10 cellular contexts compared by ENCODE assay signal in the genomic region with DNA sequence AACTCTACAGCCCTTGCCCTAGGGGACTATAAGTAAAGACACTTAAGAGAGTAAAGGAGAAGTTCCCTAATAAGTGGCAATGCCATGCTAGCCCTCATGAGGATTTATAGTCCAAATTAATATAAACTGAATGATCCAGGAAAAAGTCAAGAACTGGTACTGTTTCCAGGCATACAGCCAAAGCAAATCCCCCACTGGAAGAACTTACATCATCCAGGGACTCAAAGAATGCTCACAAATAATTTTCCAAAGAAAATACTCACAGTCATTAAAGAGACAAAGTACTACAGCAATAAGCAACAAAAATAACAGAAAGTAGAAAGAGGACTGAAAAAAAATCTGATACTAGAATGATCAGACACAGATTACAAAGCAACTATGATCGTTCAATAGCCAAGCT.
DNase-seq lines count a peak whose midpoint lies in the region; ATAC-seq, FAIRE-seq and TF ChIP-seq lines count a peak whose summit lies in the region.
"Had no signal": no experiment of that assay in that cellular context is flagged by ENCODE, and none has a peak within 500 bp of the region (broad histone marks: within the 10 kb centered on the region; RNA-seq: fewer than 3 reads in every experiment).

No MANE protein-coding gene starts in this region.

- H3K27ac ChIP-seq in pancreas (no peak overlapping the region), RWPE1 (no peak overlapping the region), uterus (peak overlapping the region in 1 of 2 donors; percentile 25)

- peak; percentile 63 for DNase-seq in Daoy (ENCODE audit: low read depth)
- DNase-seq in fibroblast of the conjunctiva (ENCODE audit: low read depth) = peak; percentile 69
- no peak for DNase-seq in pancreas
- no peak for DNase-seq in RWPE1 (ENCODE audit: low spot score)
- DNase-seq in uterus = no peak
- no peak for DNase-seq in D721Med (ENCODE audit: insufficient read length, low spot score)
- DNase-seq: activated B cell treated with CpG ODN at 0.5 μM for 24 hours had no signal

- H3K4me3 ChIP-seq in pancreas (no peak overlapping the region), uterus (no peak overlapping the region)
- H3K4me3 ChIP-seq: K562 had no signal

- H3K4me1 ChIP-seq in pancreas = peaks cover 0 to 3% (median 0%) of the 10 kb centered on the region in 3 donors
- peaks cover 0 to 4% of the 10 kb centered on the region in 2 donors for H3K4me1 ChIP-seq in uterus

- FAIRE-seq in pancreas (lab: Jason Lieb, UNC) (no peak), D721Med (lab: Jason Lieb, UNC) (no peak)
- FAIRE-seq: K562 had no signal

- CTCF ChIA-PET in RWPE1 (lab: Yijun Ruan, JAX) = no interaction called here

- POLR2A ChIA-PET in RWPE1 (lab: Yijun Ruan, JAX; ENCODE audit: low non-redundant PET) = no interaction called here

- intact Hi-C loops in pancreas (cut with DNase I) = no loop called here
- intact Hi-C loops in uterus (cut with DNase I; ENCODE audit: low total_unique reads) = no loop called here

- H3K36me3 ChIP-seq in pancreas = no peaks in the 10 kb centered on the region
- no peaks in the 10 kb centered on the region for H3K36me3 ChIP-seq in uterus

- ATAC-seq in SK-N-SH treated with all-trans-retinoic acid at 6 μM for 48 hours (peak; percentile 80), pancreas (peak in 3 of 4 donors; percentile 36 to 60 (median 55)), HG02870 (IDR thresholded peaks at IDR 0.05; ENCODE audit: unreplicated experiment) (no peak)
- ATAC-seq: K562 had no signal

- 28 to 39% methylated on average over 1 of the region's 1 CpG for WGBS in pancreas, 2 donors

- H3K9me3 ChIP-seq in pancreas (peaks cover 0 to 4% (median 0%) of the 10 kb centered on the region in 4 donors), uterus (no peaks in the 10 kb centered on the region)

- TF ChIP-seq POLR2A in uterus (IDR thresholded peaks at IDR 0.05) = no peak

- TF ChIP-seq CTCF in pancreas (IDR thresholded peaks at IDR 0.05) = no peak
- no peak for TF ChIP-seq CTCF in RWPE1 (conservative IDR thresholded peaks at IDR 0.05; ENCODE audit: low read depth)
- no peak for TF ChIP-seq CTCF in uterus (IDR thresholded peaks at IDR 0.05)
- no peak for TF ChIP-seq CTCF in D721Med (IDR thresholded peaks at IDR 0.05; ENCODE audit: insufficient read depth, missing control alignments)

- H3K27me3 ChIP-seq in pancreas = no peaks in the 10 kb centered on the region
- no peaks in the 10 kb centered on the region for H3K27me3 ChIP-seq in uterus

TF ChIP-seq in SK-N-SH treated with all-trans-retinoic acid at 6 μM for 48 hours, 23 proteins besides CTCF, POLR2A, EP300 and RAD21:
- TF ChIP-seq SNAI2 (CRISPR knock-in tag; IDR thresholded peaks at IDR 0.05) = no peak
- 0 out of 2 replicates have a peak, but pooled peaks have one; percentile 45 for TF ChIP-seq ZC3H10 (CRISPR knock-in tag; IDR thresholded peaks at IDR 0.05)
- TF ChIP-seq, protein P1, sequence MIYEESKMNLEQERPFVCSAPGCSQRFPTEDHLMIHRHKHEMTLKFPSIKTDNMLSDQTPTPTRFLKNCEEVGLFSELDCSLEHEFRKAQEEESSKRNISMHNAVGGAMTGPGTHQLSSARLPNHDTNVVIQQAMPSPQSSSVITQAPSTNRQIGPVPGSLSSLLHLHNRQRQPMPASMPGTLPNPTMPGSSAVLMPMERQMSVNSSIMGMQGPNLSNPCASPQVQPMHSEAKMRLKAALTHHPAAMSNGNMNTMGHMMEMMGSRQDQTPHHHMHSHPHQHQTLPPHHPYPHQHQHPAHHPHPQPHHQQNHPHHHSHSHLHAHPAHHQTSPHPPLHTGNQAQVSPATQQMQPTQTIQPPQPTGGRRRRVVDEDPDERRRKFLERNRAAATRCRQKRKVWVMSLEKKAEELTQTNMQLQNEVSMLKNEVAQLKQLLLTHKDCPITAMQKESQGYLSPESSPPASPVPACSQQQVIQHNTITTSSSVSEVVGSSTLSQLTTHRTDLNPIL (CRISPR knock-in tag; IDR thresholded peaks at IDR 0.05; ENCODE audit: low read depth) = peak; percentile 69; the same call in 1 of the 2 replicates
- TF ChIP-seq, protein P2, sequence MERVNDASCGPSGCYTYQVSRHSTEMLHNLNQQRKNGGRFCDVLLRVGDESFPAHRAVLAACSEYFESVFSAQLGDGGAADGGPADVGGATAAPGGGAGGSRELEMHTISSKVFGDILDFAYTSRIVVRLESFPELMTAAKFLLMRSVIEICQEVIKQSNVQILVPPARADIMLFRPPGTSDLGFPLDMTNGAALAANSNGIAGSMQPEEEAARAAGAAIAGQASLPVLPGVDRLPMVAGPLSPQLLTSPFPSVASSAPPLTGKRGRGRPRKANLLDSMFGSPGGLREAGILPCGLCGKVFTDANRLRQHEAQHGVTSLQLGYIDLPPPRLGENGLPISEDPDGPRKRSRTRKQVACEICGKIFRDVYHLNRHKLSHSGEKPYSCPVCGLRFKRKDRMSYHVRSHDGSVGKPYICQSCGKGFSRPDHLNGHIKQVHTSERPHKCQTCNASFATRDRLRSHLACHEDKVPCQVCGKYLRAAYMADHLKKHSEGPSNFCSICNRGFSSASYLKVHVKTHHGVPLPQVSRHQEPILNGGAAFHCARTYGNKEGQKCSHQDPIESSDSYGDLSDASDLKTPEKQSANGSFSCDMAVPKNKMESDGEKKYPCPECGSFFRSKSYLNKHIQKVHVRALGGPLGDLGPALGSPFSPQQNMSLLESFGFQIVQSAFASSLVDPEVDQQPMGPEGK (CRISPR knock-in tag; IDR thresholded peaks at IDR 0.05; ENCODE audit: borderline replicate concordance) = no peak
- TF ChIP-seq ESRRG (CRISPR knock-in tag; IDR thresholded peaks at IDR 0.05) = no peak
- peak; percentile 80 for TF ChIP-seq ISL1 (CRISPR knock-in tag; IDR thresholded peaks at IDR 0.05)
- no peak for TF ChIP-seq PPARA (CRISPR knock-in tag; IDR thresholded peaks at IDR 0.05; ENCODE audit: borderline replicate concordance)
- TF ChIP-seq OSR1 (CRISPR knock-in tag; IDR thresholded peaks at IDR 0.05) = no peak
- TF ChIP-seq ZFP30 (CRISPR knock-in tag; IDR thresholded peaks at IDR 0.05) = no peak
- no peak for TF ChIP-seq TCF4 (CRISPR knock-in tag; IDR thresholded peaks at IDR 0.05; ENCODE audit: borderline replicate concordance)
- TF ChIP-seq, protein P3, sequence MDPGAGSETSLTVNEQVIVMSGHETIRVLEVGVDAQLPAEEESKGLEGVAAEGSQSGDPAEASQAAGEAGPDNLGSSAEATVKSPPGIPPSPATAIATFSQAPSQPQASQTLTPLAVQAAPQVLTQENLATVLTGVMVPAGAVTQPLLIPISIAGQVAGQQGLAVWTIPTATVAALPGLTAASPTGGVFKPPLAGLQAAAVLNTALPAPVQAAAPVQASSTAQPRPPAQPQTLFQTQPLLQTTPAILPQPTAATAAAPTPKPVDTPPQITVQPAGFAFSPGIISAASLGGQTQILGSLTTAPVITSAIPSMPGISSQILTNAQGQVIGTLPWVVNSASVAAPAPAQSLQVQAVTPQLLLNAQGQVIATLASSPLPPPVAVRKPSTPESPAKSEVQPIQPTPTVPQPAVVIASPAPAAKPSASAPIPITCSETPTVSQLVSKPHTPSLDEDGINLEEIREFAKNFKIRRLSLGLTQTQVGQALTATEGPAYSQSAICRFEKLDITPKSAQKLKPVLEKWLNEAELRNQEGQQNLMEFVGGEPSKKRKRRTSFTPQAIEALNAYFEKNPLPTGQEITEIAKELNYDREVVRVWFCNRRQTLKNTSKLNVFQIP (CRISPR knock-in tag; IDR thresholded peaks at IDR 0.05; ENCODE audit: borderline replicate concordance, low read depth) = no peak
- TF ChIP-seq ZFP3 (CRISPR knock-in tag; IDR thresholded peaks at IDR 0.05) = no peak

Comparison
In these comparisons a context has a peak if more than half of its experiments do, and no peak if none do; other contexts are left out.
1. DNase-seq: peak in Daoy (single experiment) and fibroblast of the conjunctiva (single experiment); none in pancreas (0 of 6), RWPE1 (single experiment), uterus (0 of 2) and D721Med (single experiment).